ENCODE assay signal across 12 cellular contexts in the genomic region with DNA sequence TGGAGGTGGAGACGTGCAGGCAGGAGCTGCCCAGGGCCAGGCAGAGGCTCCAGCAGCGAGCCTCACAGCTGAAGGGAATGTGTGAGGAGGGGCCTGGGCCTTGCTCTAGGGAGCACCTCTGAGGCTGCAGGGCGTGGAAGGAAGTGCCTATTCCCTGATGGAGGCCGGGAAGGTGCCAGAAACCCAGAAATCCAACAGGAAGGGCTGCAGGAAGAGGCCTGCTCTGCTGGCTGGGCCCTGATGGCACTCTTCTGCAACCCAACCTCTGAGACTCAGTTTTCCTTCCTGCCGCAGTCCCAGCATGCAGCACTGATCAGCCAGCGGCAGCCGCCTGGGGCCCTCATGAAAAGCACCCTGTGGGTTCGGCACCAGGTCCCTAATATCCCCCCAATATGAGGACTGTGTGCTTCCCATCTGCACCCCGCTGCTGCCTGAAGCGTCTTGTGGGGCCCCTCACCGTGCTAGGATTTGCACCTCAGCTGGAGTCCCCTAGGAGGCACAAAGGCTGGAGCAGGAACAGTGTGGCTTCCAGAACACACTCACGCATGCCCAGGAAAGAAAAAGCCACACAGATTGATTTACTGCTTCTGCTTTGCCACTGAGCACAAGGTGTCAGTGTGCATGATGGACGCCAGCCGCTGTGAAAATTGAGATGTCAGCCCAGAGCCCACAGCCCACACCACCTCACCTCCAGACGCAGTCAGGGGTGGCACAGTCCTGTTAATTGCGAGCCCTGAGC. TPM values are rescaled to one million over a fixed set of nuclear protein-coding genes. Genes with fewer than 3 reads are reported as not detected.
DNase-seq lines count a peak whose midpoint lies in the region; ATAC-seq and TF ChIP-seq lines count a peak whose summit lies in the region.
"Had no signal": no experiment of that assay in that cellular context is flagged by ENCODE, and none has a peak within 500 bp of the region (broad histone marks: within the 10 kb centered on the region; RNA-seq: fewer than 3 reads in every experiment).

No MANE protein-coding gene starts in this region.

- H3K27me3 ChIP-seq in WERI-Rb-1 (ENCODE audit: insufficient read depth, low read depth, severe bottlenecking) = no peaks in the 10 kb centered on the region
- H3K27me3 ChIP-seq: dorsolateral prefrontal cortex had no signal

- H3K4me3 ChIP-seq in WERI-Rb-1 (ENCODE audit: low read depth, low read length) = no peak overlapping the region
- H3K4me3 ChIP-seq: dorsolateral prefrontal cortex had no signal

- H3K4me1 Mint-ChIP-seq in progenitor cell of endocrine pancreas (ENCODE audit: low read depth) = no peaks in the 10 kb centered on the region

- intact Hi-C loops in left cardiac atrium (cut with DNase I) = no loop called here

- DNase-seq in D341Med (ENCODE audit: low spot score) (peak; percentile 18), HEK293T (ENCODE audit: extremely low spot score) (no peak), left cardiac atrium (peak; percentile 8), progenitor cell of endocrine pancreas (ENCODE audit: low spot score, unreplicated experiment) (peak; percentile 5), WERI-Rb-1 (no peak)
- DNase-seq in activated CD4-positive, CD25-positive, alpha-beta regulatory T cell (lab: John Stamatoyannopoulos, UW) = no peak
- no peak for DNase-seq in effector CD4-positive, alpha-beta T cell
- DNase-seq: anterior cingulate cortex, foreskin keratinocyte, IMR-90, NCI-H510A had no signal

- H3K4me3 Mint-ChIP-seq in progenitor cell of endocrine pancreas (ENCODE audit: low read depth) = no peak overlapping the region

- H3K27ac ChIP-seq in WERI-Rb-1 = no peak overlapping the region
- H3K27ac ChIP-seq: dorsolateral prefrontal cortex, foreskin keratinocyte had no signal

- no peak overlapping the region for H3K27ac Mint-ChIP-seq in progenitor cell of endocrine pancreas

- no peaks in the 10 kb centered on the region for H3K27me3 Mint-ChIP-seq in progenitor cell of endocrine pancreas

- no peaks in the 10 kb centered on the region for H3K36me3 Mint-ChIP-seq in progenitor cell of endocrine pancreas (ENCODE audit: insufficient read depth)

- no peaks in the 10 kb centered on the region for H3K36me3 ChIP-seq in WERI-Rb-1

- ATAC-seq in left cardiac atrium = no peak

- peaks cover 6% of the 10 kb centered on the region for H3K9me3 Mint-ChIP-seq in progenitor cell of endocrine pancreas (ENCODE audit: low read depth)

- CTCF ChIA-PET in HEK293T (lab: Yijun Ruan, JAX) = no interaction called here

- peaks cover 3% of the 10 kb centered on the region for H3K9me3 ChIP-seq in WERI-Rb-1 (ENCODE audit: severe bottlenecking)

- TF ChIP-seq CTCF in progenitor cell of endocrine pancreas (IDR thresholded peaks at IDR 0.05; ENCODE audit: unreplicated experiment) (no peak), WERI-Rb-1 (IDR thresholded peaks at IDR 0.05; ENCODE audit: low read depth, low read length) (no peak)

- POLR2A ChIA-PET in HEK293T (lab: Yijun Ruan, JAX) = no interaction called here

TF ChIP-seq in HEK293T, 16 proteins besides CTCF, POLR2A, EP300 and RAD21:
- TF ChIP-seq, protein P1, sequence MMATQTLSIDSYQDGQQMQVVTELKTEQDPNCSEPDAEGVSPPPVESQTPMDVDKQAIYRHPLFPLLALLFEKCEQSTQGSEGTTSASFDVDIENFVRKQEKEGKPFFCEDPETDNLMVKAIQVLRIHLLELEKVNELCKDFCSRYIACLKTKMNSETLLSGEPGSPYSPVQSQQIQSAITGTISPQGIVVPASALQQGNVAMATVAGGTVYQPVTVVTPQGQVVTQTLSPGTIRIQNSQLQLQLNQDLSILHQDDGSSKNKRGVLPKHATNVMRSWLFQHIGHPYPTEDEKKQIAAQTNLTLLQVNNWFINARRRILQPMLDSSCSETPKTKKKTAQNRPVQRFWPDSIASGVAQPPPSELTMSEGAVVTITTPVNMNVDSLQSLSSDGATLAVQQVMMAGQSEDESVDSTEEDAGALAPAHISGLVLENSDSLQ (IDR thresholded peaks at IDR 0.05) = peak; percentile 61
- TF ChIP-seq ZNF384 (IDR thresholded peaks at IDR 0.05) = no peak

RNA-seq across cellular contexts. Expression of a gene that starts 15.8 kb away (rescaled TPM):
- total RNA-seq in left cardiac atrium (1 to 10 TPM; 1.4 to 2.0 TPM), progenitor cell of endocrine pancreas (1.2 and 2.2 TPM in 2 replicates)

Comparison
In these comparisons a context has a peak if more than half of its experiments do, and no peak if none do; other contexts are left out.
1. DNase-seq: peak in D341Med (single experiment), left cardiac atrium (single experiment) and progenitor cell of endocrine pancreas (single experiment); none in HEK293T (single experiment), activated CD4-positive, CD25-positive, alpha-beta regulatory T cell (0 of 4), WERI-Rb-1 (single experiment) and effector CD4-positive, alpha-beta T cell (single experiment).